In genomic region chr3:59503441-59503840, GRCh38 we compare ENCODE assay signal across 19 cellular contexts.
DNase-seq lines count a peak whose midpoint lies in the region; ATAC-seq, FAIRE-seq and TF ChIP-seq lines count a peak whose summit lies in the region.
"Had no signal": no experiment of that assay in that cellular context is flagged by ENCODE, and none has a peak within 500 bp of the region (broad histone marks: within the 10 kb centered on the region; RNA-seq: fewer than 3 reads in every experiment).

No MANE protein-coding gene starts in this region.

- H2AFZ ChIP-seq in SK-N-SH (ENCODE audit: low read depth) (no peak overlapping the region), GM23248 (no peak overlapping the region), astrocyte (ENCODE audit: low read depth, low read length) (no peak overlapping the region), smooth muscle cell (ENCODE audit: low read depth) (no peak overlapping the region)

- CTCF ChIA-PET in SK-N-SH (lab: Yijun Ruan, JAX), result no interaction called here
- CTCF ChIA-PET in CD4-positive, alpha-beta T cell (lab: Charles Lee), result no interaction called here

- H3K4me1 Mint-ChIP-seq in astrocyte (ENCODE audit: low read depth, unreplicated experiment), result no peaks in the 10 kb centered on the region
- peaks cover 9% of the 10 kb centered on the region for H3K4me1 Mint-ChIP-seq in CD4-positive, alpha-beta T cell (ENCODE audit: low read depth)
- H3K4me1 Mint-ChIP-seq: CD4-positive, alpha-beta memory T cell; IgD-negative memory B cell had no signal

- POLR2A ChIA-PET in SK-N-SH (lab: Yijun Ruan, JAX), result no interaction called here
- POLR2A ChIA-PET in CD4-positive, alpha-beta T cell (lab: Charles Lee), result no interaction called here

- no peaks in the 10 kb centered on the region for H3K4me1 ChIP-seq in SK-N-SH (ENCODE audit: control insufficient read depth in 1 of 2, insufficient read depth in 2 of 2, low read depth in 1 of 2, low read length in 1 of 2)
- H3K4me1 ChIP-seq in GM23248 (ENCODE audit: insufficient read depth), result peaks cover 8% of the 10 kb centered on the region; the same call in 1 of the 2 replicates
- H3K4me1 ChIP-seq in astrocyte (ENCODE audit: insufficient read depth, low read length), result no peaks in the 10 kb centered on the region
- H3K4me1 ChIP-seq in smooth muscle cell (ENCODE audit: low read depth), result peaks cover 7% of the 10 kb centered on the region

- peaks cover 2% of the 10 kb centered on the region for H3K27me3 Mint-ChIP-seq in astrocyte (ENCODE audit: low read depth, unreplicated experiment)
- no peaks in the 10 kb centered on the region for H3K27me3 Mint-ChIP-seq in CD4-positive, alpha-beta T cell
- H3K27me3 Mint-ChIP-seq: IgD-negative memory B cell had no signal

- no peaks in the 10 kb centered on the region for H3K9me3 Mint-ChIP-seq in astrocyte (ENCODE audit: unreplicated experiment)
- H3K9me3 Mint-ChIP-seq in CD4-positive, alpha-beta T cell, result peaks cover 6% of the 10 kb centered on the region
- H3K9me3 Mint-ChIP-seq: H9 had no signal

- H3F3A ChIP-seq in SK-N-SH (replicated peaks; ENCODE audit: insufficient read depth) (no peaks in the 10 kb centered on the region), GM23248 (ENCODE audit: insufficient read depth) (peaks cover 5% of the 10 kb centered on the region; the same call in 1 of the 2 replicates), smooth muscle cell (ENCODE audit: low read depth) (no peaks in the 10 kb centered on the region)

- H3K4me3 ChIP-seq in SK-N-SH (ENCODE audit: low read depth in 2 of 2, low read length in 1 of 2) (no peak overlapping the region), GM23248 (no peak overlapping the region), astrocyte (ENCODE audit: insufficient read depth, low read depth, low read length) (no peak overlapping the region), smooth muscle cell (no peak overlapping the region)
- H3K4me3 ChIP-seq: BLaER1 treated with 17β-estradiol and CSF1 and Interleukin-3, amounts not matched to agents 10 nM and 100 nM had no signal

- H3K4me3 Mint-ChIP-seq in astrocyte (ENCODE audit: unreplicated experiment), result no peak overlapping the region
- H3K4me3 Mint-ChIP-seq in CD4-positive, alpha-beta T cell, result no peak overlapping the region
- H3K4me3 Mint-ChIP-seq: CD4-positive, alpha-beta memory T cell; H9; IgD-negative memory B cell had no signal

- no peak for TF ChIP-seq CTCF in SK-N-SH (IDR thresholded peaks at IDR 0.05)
- no peak for TF ChIP-seq CTCF in astrocyte (IDR thresholded peaks at IDR 0.05; ENCODE audit: insufficient read depth, low read depth, low read length)
- TF ChIP-seq CTCF in smooth muscle cell (IDR thresholded peaks at IDR 0.05; ENCODE audit: borderline replicate concordance, insufficient read depth, poor library complexity, severe bottlenecking), result no peak
- no peak for TF ChIP-seq CTCF in CD4-positive, alpha-beta T cell (IDR thresholded peaks at IDR 0.05)

- in situ Hi-C loops in GM23248 (cut with MboI), result no loop called here

- no peaks in the 10 kb centered on the region for H3K36me3 Mint-ChIP-seq in astrocyte (ENCODE audit: low read depth, unreplicated experiment)
- H3K36me3 Mint-ChIP-seq in CD4-positive, alpha-beta T cell (ENCODE audit: low read depth), result no peaks in the 10 kb centered on the region
- H3K36me3 Mint-ChIP-seq: CD4-positive, alpha-beta memory T cell; IgD-negative memory B cell had no signal

- H3K79me2 ChIP-seq in SK-N-SH (ENCODE audit: insufficient read depth) (no peaks in the 10 kb centered on the region), GM23248 (ENCODE audit: insufficient read depth) (no peaks in the 10 kb centered on the region), astrocyte (ENCODE audit: insufficient read depth, low read length) (no peaks in the 10 kb centered on the region), smooth muscle cell (ENCODE audit: low read depth) (no peaks in the 10 kb centered on the region)

- H3K36me3 ChIP-seq in SK-N-SH (replicated peaks in 1 of 2; ENCODE audit: control insufficient read depth in 1 of 2, insufficient read depth in 2 of 2, low read length in 1 of 2), result no peaks in the 10 kb centered on the region
- H3K36me3 ChIP-seq in GM23248 (ENCODE audit: low read depth), result no peaks in the 10 kb centered on the region
- H3K36me3 ChIP-seq in astrocyte (ENCODE audit: insufficient read depth, low read length), result no peaks in the 10 kb centered on the region
- no peaks in the 10 kb centered on the region for H3K36me3 ChIP-seq in smooth muscle cell (ENCODE audit: low read depth)
- H3K36me3 ChIP-seq: BLaER1 treated with 17β-estradiol and CSF1 and Interleukin-3, amounts not matched to agents 10 nM and 100 nM had no signal

- no peak overlapping the region for H3K9ac ChIP-seq in SK-N-SH
- H3K9ac ChIP-seq in GM23248, result no peak overlapping the region
- no peak overlapping the region for H3K9ac ChIP-seq in astrocyte (ENCODE audit: low read length)
- H3K9ac ChIP-seq in smooth muscle cell (ENCODE audit: low read depth), result no peak overlapping the region
- H3K9ac ChIP-seq: BLaER1 treated with 17β-estradiol and CSF1 and Interleukin-3, amounts not matched to agents 10 nM and 100 nM; KMS-11 had no signal

- TF ChIP-seq RAD21 in SK-N-SH (IDR thresholded peaks at IDR 0.05; ENCODE audit: low read length), result no peak

- H4K20me1 ChIP-seq in SK-N-SH (ENCODE audit: insufficient read depth), result no peaks in the 10 kb centered on the region
- no peaks in the 10 kb centered on the region for H4K20me1 ChIP-seq in GM23248 (ENCODE audit: insufficient read depth)
- H4K20me1 ChIP-seq in astrocyte (ENCODE audit: insufficient read depth, low read length), result no peaks in the 10 kb centered on the region
- no peaks in the 10 kb centered on the region for H4K20me1 ChIP-seq in smooth muscle cell (ENCODE audit: low read depth)
- H4K20me1 ChIP-seq: BLaER1 treated with 17β-estradiol and CSF1 and Interleukin-3, amounts not matched to agents 10 nM and 100 nM had no signal

- DNase-seq in SK-N-SH (no peak), GM23248 (no peak), astrocyte (ENCODE audit: low read depth) (no peak), smooth muscle cell (lab: John Stamatoyannopoulos, UW; ENCODE audit: unreplicated experiment) (no peak)
- DNase-seq in CD4-positive, alpha-beta T cell, result no peak
- DNase-seq: ACHN, DMS153, DMS79 treated with DMSO at 0.1 percent for 48 hours, H9 had no signal

- H3K9me3 ChIP-seq in SK-N-SH (no peaks in the 10 kb centered on the region), GM23248 (ENCODE audit: low read depth) (no peaks in the 10 kb centered on the region), astrocyte (ENCODE audit: insufficient read depth, low read depth, low read length) (no peaks in the 10 kb centered on the region), smooth muscle cell (replicated peaks; ENCODE audit: low read depth) (no peaks in the 10 kb centered on the region)
- H3K9me3 ChIP-seq in CD4-positive, alpha-beta T cell (ENCODE audit: control insufficient read depth, low read length), result no peaks in the 10 kb centered on the region

- no peaks in the 10 kb centered on the region; the same call in 1 of the 2 replicates for H3K27me3 ChIP-seq in SK-N-SH (ENCODE audit: insufficient read depth)
- no peaks in the 10 kb centered on the region for H3K27me3 ChIP-seq in GM23248 (replicated peaks; ENCODE audit: insufficient read depth)
- H3K27me3 ChIP-seq in astrocyte (ENCODE audit: insufficient read depth, low read length), result no peaks in the 10 kb centered on the region
- H3K27me3 ChIP-seq in smooth muscle cell (ENCODE audit: low read depth), result no peaks in the 10 kb centered on the region
- H3K27me3 ChIP-seq in CD4-positive, alpha-beta T cell (ENCODE audit: control insufficient read depth, insufficient read depth, low read length), result no peaks in the 10 kb centered on the region
- H3K27me3 ChIP-seq: BLaER1 treated with 17β-estradiol and CSF1 and Interleukin-3, amounts not matched to agents 10 nM and 100 nM had no signal

- ATAC-seq in SK-N-SH treated with all-trans-retinoic acid at 6 μM for 48 hours, result no peak
- ATAC-seq in GM21367 (IDR thresholded peaks at IDR 0.05; ENCODE audit: unreplicated experiment), result no peak
- ATAC-seq in CD4-positive, alpha-beta T cell (ENCODE audit: poor library complexity), result no peak

- peak overlapping the region; percentile 9 for H3K27ac Mint-ChIP-seq in astrocyte (ENCODE audit: unreplicated experiment)
- no peak overlapping the region for H3K27ac Mint-ChIP-seq in CD4-positive, alpha-beta T cell
- H3K27ac Mint-ChIP-seq: H9, IgD-negative memory B cell had no signal

- no peak for TF ChIP-seq EP300 in SK-N-SH (IDR thresholded peaks at IDR 0.05; ENCODE audit: borderline replicate concordance in 1 of 2, low read depth in 1 of 2, low read length in 1 of 2)

- no peak overlapping the region for H3K4me2 ChIP-seq in SK-N-SH
- H3K4me2 ChIP-seq in GM23248 (ENCODE audit: unreplicated experiment), result no peak overlapping the region
- H3K4me2 ChIP-seq in astrocyte (ENCODE audit: low read length), result no peak overlapping the region
- no peak overlapping the region for H3K4me2 ChIP-seq in smooth muscle cell
- H3K4me2 ChIP-seq: BLaER1 treated with 17β-estradiol and CSF1 and Interleukin-3, amounts not matched to agents 10 nM and 100 nM; KMS-11 had no signal

- 79% methylated on average over 3 of the region's 3 CpGs for WGBS in SK-N-SH (ENCODE audit: low lambda C conversion rate)
- 93% methylated on average over 3 of the region's 3 CpGs for WGBS in GM23248 (ENCODE audit: low coverage in 1 of 2, low lambda C conversion rate in 2 of 2, missing lambda C conversion rate in 2 of 2), 2 experiments
- 100% methylated on average over 3 of the region's 3 CpGs for WGBS in smooth muscle cell (ENCODE audit: low lambda C conversion rate)

- no peak overlapping the region for H3K27ac ChIP-seq in SK-N-SH (ENCODE audit: low read depth in 2 of 2, low read length in 1 of 2)
- peak overlapping the region; percentile 59 for H3K27ac ChIP-seq in GM23248
- H3K27ac ChIP-seq in astrocyte (ENCODE audit: low read depth, low read length), result peak overlapping the region; percentile 55
- peak overlapping the region; percentile 73 for H3K27ac ChIP-seq in smooth muscle cell (ENCODE audit: low read depth)
- H3K27ac ChIP-seq in CD4-positive, alpha-beta T cell (ENCODE audit: low read depth, low read length), result no peak overlapping the region
- H3K27ac ChIP-seq: 22Rv1; BLaER1 treated with 17β-estradiol and CSF1 and Interleukin-3, amounts not matched to agents 10 nM and 100 nM; KMS-11 had no signal

- intact Hi-C loops in CD4-positive, alpha-beta T cell (cut with DNase I, micrococcal nuclease), result no loop called here

- no peak for FAIRE-seq in astrocyte (lab: Jason Lieb, UNC)
- FAIRE-seq: G401.6, GM12891, GM19239 had no signal

- H3K9me2 ChIP-seq in SK-N-SH, result no peaks in the 10 kb centered on the region; the same call in 1 of the 2 replicates
- H3K9me2 ChIP-seq in GM23248 (ENCODE audit: insufficient read depth), result no peaks in the 10 kb centered on the region

TF ChIP-seq in SK-N-SH treated with all-trans-retinoic acid at 6 μM for 48 hours, 23 proteins besides CTCF, POLR2A, EP300 and RAD21:
- TF ChIP-seq ZNF8 (CRISPR knock-in tag; IDR thresholded peaks at IDR 0.05) (peak; percentile 85), RARB (CRISPR knock-in tag; IDR thresholded peaks at IDR 0.05) (no peak)
TF ChIP-seq in SK-N-SH treated with all-trans-retinoic acid at 6 μM for 48 hours: peak in this region for 1.

Comparison
In these comparisons a context has a peak if more than half of its experiments do, and no peak if none do; other contexts are left out.
1. H3K27ac ChIP-seq: peak in GM23248 (single experiment), astrocyte (single experiment) and smooth muscle cell (single experiment); none in SK-N-SH (0 of 2) and CD4-positive, alpha-beta T cell (single experiment).